In genomic region chrX:45347877-45348675, GRCh38 we compare ENCODE assay signal across 3 cellular contexts.
A peak's percentile ranks its signal among the peaks of the same experiment; 100 is the strongest.
TF ChIP-seq lines count a peak whose summit lies in the region.

No MANE protein-coding gene starts in this region.

TF ChIP-seq in SK-N-SH, 30 proteins besides CTCF, POLR2A, EP300 and RAD21 (continued from another document and continues in another):
- peak; percentile 65; the same call in 1 of the 2 replicates for TF ChIP-seq PBX3 (IDR thresholded peaks at IDR 0.05)
- no peak for TF ChIP-seq MAX (IDR thresholded peaks at IDR 0.05; ENCODE audit: low read depth)
- TF ChIP-seq NRF1 (IDR thresholded peaks at IDR 0.05; ENCODE audit: low read depth, low read length), result no peak
- TF ChIP-seq REST (IDR thresholded peaks at IDR 0.05; ENCODE audit: low read depth, low read length), result no peak
- TF ChIP-seq RCOR1 (IDR thresholded peaks at IDR 0.05; ENCODE audit: low read length), result no peak
- TF ChIP-seq FOXM1 (IDR thresholded peaks at IDR 0.05; ENCODE audit: low read depth), result peak; percentile 54; the same call in 1 of the 2 replicates
- no peak for TF ChIP-seq GABPA (IDR thresholded peaks at IDR 0.05; ENCODE audit: low read depth)
- peak; percentile 64 for TF ChIP-seq TCF12 (IDR thresholded peaks at IDR 0.05)
- peak; percentile 75 for TF ChIP-seq JUND (IDR thresholded peaks at IDR 0.05)
- no peak for TF ChIP-seq EZH2phosphoT487 (IDR thresholded peaks at IDR 0.05; ENCODE audit: borderline replicate concordance, low read depth)
- TF ChIP-seq CHD2 (IDR thresholded peaks at IDR 0.05; ENCODE audit: low read length, partially characterized antibody), result no peak
- 0 out of 2 replicates have a peak, but pooled peaks have one; percentile 27 for TF ChIP-seq RXRA (IDR thresholded peaks at IDR 0.05; ENCODE audit: borderline replicate concordance, low read depth)
- peak; percentile 42; the same call in 1 of the 2 replicates for TF ChIP-seq FOSL2 (IDR thresholded peaks at IDR 0.05; ENCODE audit: borderline replicate concordance, low read depth)
- no peak for TF ChIP-seq MXI1 (IDR thresholded peaks at IDR 0.05; ENCODE audit: low read depth, low read length)

TF ChIP-seq in SK-N-SH treated with all-trans-retinoic acid at 6 μM for 48 hours, 23 proteins besides CTCF, POLR2A, EP300 and RAD21:
- no peak for TF ChIP-seq PATZ1 (CRISPR knock-in tag; IDR thresholded peaks at IDR 0.05; ENCODE audit: borderline replicate concordance)
- TF ChIP-seq CSDC2 (CRISPR knock-in tag; IDR thresholded peaks at IDR 0.05), result no peak
- no peak for TF ChIP-seq ZC3H10 (CRISPR knock-in tag; IDR thresholded peaks at IDR 0.05)
- no peak for TF ChIP-seq ZNF565 (CRISPR knock-in tag; conservative IDR thresholded peaks at IDR 0.05; ENCODE audit: low read depth)
- no peak for TF ChIP-seq ESRRG (CRISPR knock-in tag; IDR thresholded peaks at IDR 0.05)

TF ChIP-seq in GM23338, 12 proteins besides CTCF, POLR2A, EP300 and RAD21 (continued from another document):
- TF ChIP-seq REST (IDR thresholded peaks at IDR 0.05; ENCODE audit: unreplicated experiment), result no peak
- no peak for TF ChIP-seq JUNB (IDR thresholded peaks at IDR 0.05; ENCODE audit: unreplicated experiment)
- TF ChIP-seq ZNF331 (CRISPR knock-in tag; IDR thresholded peaks at IDR 0.05; ENCODE audit: low read depth), result no peak
- no peak for TF ChIP-seq ZNF462 (CRISPR knock-in tag; IDR thresholded peaks at IDR 0.05)
- TF ChIP-seq EZH2 (IDR thresholded peaks at IDR 0.05; ENCODE audit: low read depth, unreplicated experiment), result no peak
- TF ChIP-seq EZH2phosphoT487 (IDR thresholded peaks at IDR 0.05; ENCODE audit: unreplicated experiment), result no peak
- no peak for TF ChIP-seq CREB1 (CRISPR knock-in tag; IDR thresholded peaks at IDR 0.05; ENCODE audit: low read depth)
- no peak for TF ChIP-seq ETS1 (IDR thresholded peaks at IDR 0.05)
- no peak for TF ChIP-seq POLR2AphosphoS5 (IDR thresholded peaks at IDR 0.05; ENCODE audit: low read depth)
- no peak for TF ChIP-seq STAT1 (IDR thresholded peaks at IDR 0.05; ENCODE audit: unreplicated experiment)
